14 cellular contexts compared by ENCODE assay signal in genomic region chr4:126778348-126778747, GRCh38.
A peak's percentile ranks its signal among the peaks of the same experiment; 100 is the strongest.
DNase-seq lines count a peak whose midpoint lies in the region; FAIRE-seq and TF ChIP-seq lines count a peak whose summit lies in the region.
"Had no signal": no experiment of that assay in that cellular context is flagged by ENCODE, and none has a peak within 500 bp of the region (broad histone marks: within the 10 kb centered on the region; RNA-seq: fewer than 3 reads in every experiment).

No MANE protein-coding gene starts in this region.

- intact Hi-C loops in esophagus squamous epithelium (cut with DNase I), result no loop called here

- no peak overlapping the region for H3K4me3 ChIP-seq in bronchial epithelial cell (ENCODE audit: low read depth, low read length)
- no peak overlapping the region for H3K4me3 ChIP-seq in esophagus squamous epithelium
- H3K4me3 ChIP-seq: hepatocyte, tibial nerve had no signal

- TF ChIP-seq CTCF in bronchial epithelial cell (IDR thresholded peaks at IDR 0.05; ENCODE audit: insufficient read depth, low read length, severe bottlenecking) (no peak), esophagus squamous epithelium (IDR thresholded peaks at IDR 0.05) (no peak)

- FAIRE-seq in bronchial epithelial cell (lab: Jason Lieb, UNC), result no peak

- DNase-seq in Daoy (ENCODE audit: low read depth) (peak; percentile 25), NCI-H460 (ENCODE audit: extremely low read depth, low read depth) (peak; percentile 12), bronchial epithelial cell (ENCODE audit: low read depth) (peak; percentile 84), lung microvascular endothelial cell (ENCODE audit: low read depth in 2 of 2) (peak; percentile 40 to 68), esophagus squamous epithelium (lab: John Stamatoyannopoulos, UW) (no peak)
- DNase-seq in activated CD8-positive, alpha-beta memory T cell treated with anti-CD3 and anti-CD28 coated beads, Interleukin-2, amount 50 U/mL, for 4 hours, result no peak
- no peak for DNase-seq in stimulated activated CD4-positive, alpha-beta T cell treated with anti-CD3 and anti-CD28 coated beads, Interleukin-4, amount 100 ng/mL, for 24 hours
- no peak for DNase-seq in activated CD4-positive, CD25-positive, alpha-beta regulatory T cell treated with anti-CD3 and anti-CD28 coated beads, Interleukin-2, amount 50 U/mL, for 72 hours
- DNase-seq: CD4-positive, alpha-beta memory T cell; H9; NCI-H2171 treated with DMSO at 0.1 percent for 48 hours; retina had no signal

- no peak overlapping the region for H3K27ac ChIP-seq in esophagus squamous epithelium
- H3K27ac ChIP-seq: hepatocyte, tibial nerve had no signal

- H3K27me3 ChIP-seq in bronchial epithelial cell (ENCODE audit: control insufficient read depth, insufficient read depth, low read length) (no peaks in the 10 kb centered on the region), esophagus squamous epithelium (no peaks in the 10 kb centered on the region)
- H3K27me3 ChIP-seq: hepatocyte, tibial nerve had no signal

- no peaks in the 10 kb centered on the region for H3K4me1 ChIP-seq in esophagus squamous epithelium
- H3K4me1 ChIP-seq: tibial nerve had no signal

- H3K36me3 ChIP-seq in bronchial epithelial cell (ENCODE audit: control insufficient read depth, insufficient read depth, low read length), result no peaks in the 10 kb centered on the region
- no peaks in the 10 kb centered on the region for H3K36me3 ChIP-seq in esophagus squamous epithelium
- H3K36me3 ChIP-seq: tibial nerve had no signal

- no peak for TF ChIP-seq POLR2A in esophagus squamous epithelium (IDR thresholded peaks at IDR 0.05)

- WGBS in esophagus squamous epithelium, 2 donors, result 10 to 18% methylated on average over 3 of the region's 3 CpGs

- H3K9me3 ChIP-seq in esophagus squamous epithelium, result no peaks in the 10 kb centered on the region
- H3K9me3 ChIP-seq: tibial nerve had no signal

Comparison
In these comparisons a context has a peak if more than half of its experiments do, and no peak if none do; other contexts are left out.
1. DNase-seq: peak in Daoy (single experiment), NCI-H460 (single experiment), bronchial epithelial cell (single experiment) and lung microvascular endothelial cell (2 of 2); none in esophagus squamous epithelium (single experiment), activated CD8-positive, alpha-beta memory T cell treated with anti-CD3 and anti-CD28 coated beads, Interleukin-2, amount 50 U/mL, for 4 hours (single experiment), stimulated activated CD4-positive, alpha-beta T cell treated with anti-CD3 and anti-CD28 coated beads, Interleukin-4, amount 100 ng/mL, for 24 hours (single experiment) and activated CD4-positive, CD25-positive, alpha-beta regulatory T cell treated with anti-CD3 and anti-CD28 coated beads, Interleukin-2, amount 50 U/mL, for 72 hours (single experiment).